25 cellular contexts compared by ENCODE assay signal in genomic region chr21:27301216-27301615, GRCh38.
"Had no signal": no experiment of that assay in that cellular context is flagged by ENCODE, and none has a peak within 500 bp of the region (broad histone marks: within the 10 kb centered on the region; RNA-seq: fewer than 3 reads in every experiment).

No MANE protein-coding gene starts in this region.

- H3K4me1 Mint-ChIP-seq: activated B cell treated with CpG ODN at 0.5 μM for 24 hours; activated naive CD4-positive, alpha-beta T cell treated with anti-CD3 and anti-CD28 coated beads, Interleukin-2, amount 10 ng/mL, durations not matched to agents 7 days and 5 days; naive thymus-derived CD8-positive, alpha-beta T cell; T-helper 17 cell had no signal

- H3K4me3 ChIP-seq: colonic mucosa, dorsolateral prefrontal cortex, esophagus squamous epithelium, left lung, lung, ovary, prostate gland, spleen, thoracic aorta had no signal

- H3K36me3 Mint-ChIP-seq: activated CD4-positive, alpha-beta memory T cell treated with anti-CD3 and anti-CD28 coated beads for 36 hours; activated naive CD4-positive, alpha-beta T cell treated with anti-CD3 and anti-CD28 coated beads, Interleukin-2, amount 10 ng/mL, durations not matched to agents 7 days and 5 days; naive thymus-derived CD8-positive, alpha-beta T cell; type B pancreatic cell had no signal

- H3K27ac Mint-ChIP-seq: activated B cell treated with CpG ODN at 0.5 μM for 24 hours; activated CD4-positive, alpha-beta memory T cell treated with anti-CD3 and anti-CD28 coated beads for 36 hours; activated naive CD4-positive, alpha-beta T cell treated with anti-CD3 and anti-CD28 coated beads, Interleukin-2, amount 10 ng/mL, durations not matched to agents 7 days and 5 days; activated T-cell treated with anti-CD3 and anti-CD28 coated beads, Interleukin-2, amount 50 U/mL, for 72 hours; naive thymus-derived CD8-positive, alpha-beta T cell; T-helper 17 cell; type B pancreatic cell had no signal

- H3K9me3 Mint-ChIP-seq: activated CD4-positive, alpha-beta memory T cell treated with anti-CD3 and anti-CD28 coated beads for 36 hours; activated T-cell treated with anti-CD3 and anti-CD28 coated beads, Interleukin-2, amount 50 U/mL, for 72 hours had no signal

- H3K36me3 ChIP-seq: colonic mucosa, esophagus squamous epithelium, left lung, ovary, prostate gland, spleen, thoracic aorta had no signal

- DNase-seq: activated B cell treated with CpG ODN at 0.5 μM for 24 hours; activated CD4-positive, alpha-beta memory T cell treated with anti-CD3 and anti-CD28 coated beads for 36 hours; activated CD4-positive, alpha-beta T cell treated with anti-CD3 and anti-CD28 coated beads for 4 hours; activated effector memory CD4-positive, alpha-beta T cell treated with Interleukin-2 at 50 U/mL for 16 hours; activated naive CD4-positive, alpha-beta T cell treated with anti-CD3 and anti-CD28 coated beads, Interleukin-2, amount 10 ng/mL, durations not matched to agents 7 days and 5 days; activated T-cell treated with anti-CD3 and anti-CD28 coated beads, Interleukin-2, amount 50 U/mL, for 72 hours; aorta; central memory CD4-positive, alpha-beta T cell; colonic mucosa; dorsolateral prefrontal cortex; esophagus squamous epithelium; hippocampal formation; kidney glomerular epithelial cell; left lung; naive thymus-derived CD8-positive, alpha-beta T cell; ovary; spleen; stimulated activated CD4-positive, alpha-beta T cell treated with anti-CD3 and anti-CD28 coated beads, Interleukin-4, amount 100 ng/mL, for 24 hours; stimulated activated naive CD4-positive, alpha-beta T cell treated with Interleukin-2 at 50 U/mL for 16 hours; SW 1271; T-helper 17 cell had no signal

- H3K27me3 ChIP-seq: colonic mucosa, dorsolateral prefrontal cortex, esophagus squamous epithelium, left lung, ovary, spleen had no signal

- H3K4me1 ChIP-seq: colonic mucosa, esophagus squamous epithelium, left lung, prostate gland, spleen had no signal

- H3K9me3 ChIP-seq: colonic mucosa, esophagus squamous epithelium, ovary, prostate gland, thoracic aorta had no signal

- H3K27me3 Mint-ChIP-seq: activated B cell treated with CpG ODN at 0.5 μM for 24 hours; activated CD4-positive, alpha-beta memory T cell treated with anti-CD3 and anti-CD28 coated beads for 36 hours; activated naive CD4-positive, alpha-beta T cell treated with anti-CD3 and anti-CD28 coated beads, Interleukin-2, amount 10 ng/mL, durations not matched to agents 7 days and 5 days; naive thymus-derived CD8-positive, alpha-beta T cell; T-helper 17 cell; type B pancreatic cell had no signal

- H3K27ac ChIP-seq: colonic mucosa, dorsolateral prefrontal cortex, esophagus squamous epithelium, left lung, ovary, prostate gland, spleen, thoracic aorta had no signal

- H3K4me3 Mint-ChIP-seq: activated B cell treated with CpG ODN at 0.5 μM for 24 hours; activated CD4-positive, alpha-beta memory T cell treated with anti-CD3 and anti-CD28 coated beads for 36 hours; activated naive CD4-positive, alpha-beta T cell treated with anti-CD3 and anti-CD28 coated beads, Interleukin-2, amount 10 ng/mL, durations not matched to agents 7 days and 5 days; activated T-cell treated with anti-CD3 and anti-CD28 coated beads, Interleukin-2, amount 50 U/mL, for 72 hours; naive thymus-derived CD8-positive, alpha-beta T cell; T-helper 17 cell; type B pancreatic cell had no signal

- ATAC-seq: activated T-cell treated with anti-CD3 and anti-CD28 coated beads, Interleukin-2, amount 50 U/mL, for 72 hours; left lung; naive thymus-derived CD8-positive, alpha-beta T cell; T-helper 17 cell had no signal
